1 cellular context compared by ENCODE assay signal in genomic region chr18:48589797-48590519, GRCh38.
TF ChIP-seq lines count a peak whose summit lies in the region.

No MANE protein-coding gene starts in this region.

TF ChIP-seq in H1, 55 proteins besides CTCF, POLR2A, EP300 and RAD21:
- TF ChIP-seq MAFK (IDR thresholded peaks at IDR 0.05; ENCODE audit: low read depth, low read length) (no peak), CHD1 (IDR thresholded peaks at IDR 0.05; ENCODE audit: low read depth, low read length) (no peak)
